Comparison of ENCODE assay signal across 1 cellular context in the genomic region with DNA sequence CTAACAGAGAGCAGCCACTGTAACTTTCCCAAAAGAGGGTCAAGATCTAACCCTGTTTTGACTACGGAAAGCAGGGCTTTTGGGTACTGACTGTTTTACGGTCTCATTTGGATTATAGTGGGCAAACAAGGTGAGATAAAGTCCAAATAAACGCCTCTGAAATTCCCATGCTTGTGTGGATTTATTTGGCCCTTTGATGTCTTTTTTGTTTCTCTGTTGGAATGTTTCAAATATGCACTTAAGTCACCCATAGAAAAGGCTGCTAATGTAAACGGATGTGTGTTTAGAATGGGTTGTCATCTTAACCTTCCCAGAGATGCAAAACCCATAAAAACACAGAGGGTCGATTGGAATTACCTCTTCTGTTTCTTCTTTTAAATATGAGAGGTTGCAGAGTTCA.
TF ChIP-seq lines count a peak whose summit lies in the region.

No MANE protein-coding gene starts in this region.

TF ChIP-seq in HepG2, 621 proteins besides CTCF, POLR2A, EP300 and RAD21 (continued from another document and continues in another):
- TF ChIP-seq, protein P1, sequence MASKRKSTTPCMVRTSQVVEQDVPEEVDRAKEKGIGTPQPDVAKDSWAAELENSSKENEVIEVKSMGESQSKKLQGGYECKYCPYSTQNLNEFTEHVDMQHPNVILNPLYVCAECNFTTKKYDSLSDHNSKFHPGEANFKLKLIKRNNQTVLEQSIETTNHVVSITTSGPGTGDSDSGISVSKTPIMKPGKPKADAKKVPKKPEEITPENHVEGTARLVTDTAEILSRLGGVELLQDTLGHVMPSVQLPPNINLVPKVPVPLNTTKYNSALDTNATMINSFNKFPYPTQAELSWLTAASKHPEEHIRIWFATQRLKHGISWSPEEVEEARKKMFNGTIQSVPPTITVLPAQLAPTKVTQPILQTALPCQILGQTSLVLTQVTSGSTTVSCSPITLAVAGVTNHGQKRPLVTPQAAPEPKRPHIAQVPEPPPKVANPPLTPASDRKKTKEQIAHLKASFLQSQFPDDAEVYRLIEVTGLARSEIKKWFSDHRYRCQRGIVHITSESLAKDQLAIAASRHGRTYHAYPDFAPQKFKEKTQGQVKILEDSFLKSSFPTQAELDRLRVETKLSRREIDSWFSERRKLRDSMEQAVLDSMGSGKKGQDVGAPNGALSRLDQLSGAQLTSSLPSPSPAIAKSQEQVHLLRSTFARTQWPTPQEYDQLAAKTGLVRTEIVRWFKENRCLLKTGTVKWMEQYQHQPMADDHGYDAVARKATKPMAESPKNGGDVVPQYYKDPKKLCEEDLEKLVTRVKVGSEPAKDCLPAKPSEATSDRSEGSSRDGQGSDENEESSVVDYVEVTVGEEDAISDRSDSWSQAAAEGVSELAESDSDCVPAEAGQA (IDR thresholded peaks at IDR 0.05; ENCODE audit: low read depth), result no peak
- TF ChIP-seq, protein P1 (CRISPR knock-in tag; IDR thresholded peaks at IDR 0.05; ENCODE audit: borderline replicate concordance), result no peak
- TF ChIP-seq SYNCRIP (IDR thresholded peaks at IDR 0.05; ENCODE audit: insufficient read depth, low read depth, low read length) (no peak), ZSCAN20 (CRISPR knock-in tag; IDR thresholded peaks at IDR 0.05; ENCODE audit: borderline replicate concordance) (no peak), ZNF570 (CRISPR knock-in tag; IDR thresholded peaks at IDR 0.05; ENCODE audit: borderline replicate concordance) (no peak), BRCA1 (CRISPR knock-in tag; IDR thresholded peaks at IDR 0.05) (no peak), ZNF136 (CRISPR knock-in tag; IDR thresholded peaks at IDR 0.05; ENCODE audit: low read depth) (no peak), MED13 (CRISPR knock-in tag; IDR thresholded peaks at IDR 0.05) (no peak), MXI1 (IDR thresholded peaks at IDR 0.05; ENCODE audit: borderline replicate concordance, low read depth, low read length) (no peak), IKZF4 (CRISPR knock-in tag; IDR thresholded peaks at IDR 0.05; ENCODE audit: borderline replicate concordance, low read depth, not compliant biosample characterization) (no peak), ZNF274 (CRISPR knock-in tag; IDR thresholded peaks at IDR 0.05) (no peak), ZNF616 (CRISPR knock-in tag; IDR thresholded peaks at IDR 0.05; ENCODE audit: low read depth) (no peak), ZNF788 (CRISPR knock-in tag; IDR thresholded peaks at IDR 0.05; ENCODE audit: borderline replicate concordance) (no peak), ZSCAN25 (CRISPR knock-in tag; IDR thresholded peaks at IDR 0.05) (no peak), ZNF225 (CRISPR knock-in tag; IDR thresholded peaks at IDR 0.05) (no peak), HOXD1 (CRISPR knock-in tag; IDR thresholded peaks at IDR 0.05) (no peak), PHF8 (CRISPR knock-in tag; IDR thresholded peaks at IDR 0.05) (no peak), GTF2F1 (IDR thresholded peaks at IDR 0.05; ENCODE audit: low read length) (no peak), ZNF777 (CRISPR knock-in tag; IDR thresholded peaks at IDR 0.05) (no peak), ZNF260 (CRISPR knock-in tag; IDR thresholded peaks at IDR 0.05; ENCODE audit: borderline replicate concordance, low read depth) (no peak), HOXA7 (CRISPR knock-in tag; IDR thresholded peaks at IDR 0.05) (no peak), ZNF644 (CRISPR knock-in tag; IDR thresholded peaks at IDR 0.05; ENCODE audit: low read depth) (no peak), ATRX (CRISPR knock-in tag; IDR thresholded peaks at IDR 0.05; ENCODE audit: borderline replicate concordance) (no peak)
- TF ChIP-seq, protein P2, sequence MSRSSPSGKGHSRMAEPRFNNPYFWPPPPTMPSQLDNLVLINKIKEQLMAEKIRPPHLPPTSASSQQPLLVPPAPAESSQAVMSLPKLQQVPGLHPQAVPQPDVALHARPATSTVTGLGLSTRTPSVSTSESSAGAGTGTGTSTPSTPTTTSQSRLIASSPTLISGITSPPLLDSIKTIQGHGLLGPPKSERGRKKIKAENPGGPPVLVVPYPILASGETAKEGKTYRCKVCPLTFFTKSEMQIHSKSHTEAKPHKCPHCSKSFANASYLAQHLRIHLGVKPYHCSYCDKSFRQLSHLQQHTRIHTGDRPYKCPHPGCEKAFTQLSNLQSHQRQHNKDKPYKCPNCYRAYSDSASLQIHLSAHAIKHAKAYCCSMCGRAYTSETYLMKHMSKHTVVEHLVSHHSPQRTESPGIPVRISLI (CRISPR knock-in tag; IDR thresholded peaks at IDR 0.05; ENCODE audit: borderline replicate concordance), result peak; percentile 50; the same call in 1 of the 2 replicates
- TF ChIP-seq, protein P3, sequence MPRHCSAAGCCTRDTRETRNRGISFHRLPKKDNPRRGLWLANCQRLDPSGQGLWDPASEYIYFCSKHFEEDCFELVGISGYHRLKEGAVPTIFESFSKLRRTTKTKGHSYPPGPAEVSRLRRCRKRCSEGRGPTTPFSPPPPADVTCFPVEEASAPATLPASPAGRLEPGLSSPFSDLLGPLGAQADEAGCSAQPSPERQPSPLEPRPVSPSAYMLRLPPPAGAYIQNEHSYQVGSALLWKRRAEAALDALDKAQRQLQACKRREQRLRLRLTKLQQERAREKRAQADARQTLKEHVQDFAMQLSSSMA (CRISPR knock-in tag; IDR thresholded peaks at IDR 0.05), result no peak
- TF ChIP-seq, protein P4, sequence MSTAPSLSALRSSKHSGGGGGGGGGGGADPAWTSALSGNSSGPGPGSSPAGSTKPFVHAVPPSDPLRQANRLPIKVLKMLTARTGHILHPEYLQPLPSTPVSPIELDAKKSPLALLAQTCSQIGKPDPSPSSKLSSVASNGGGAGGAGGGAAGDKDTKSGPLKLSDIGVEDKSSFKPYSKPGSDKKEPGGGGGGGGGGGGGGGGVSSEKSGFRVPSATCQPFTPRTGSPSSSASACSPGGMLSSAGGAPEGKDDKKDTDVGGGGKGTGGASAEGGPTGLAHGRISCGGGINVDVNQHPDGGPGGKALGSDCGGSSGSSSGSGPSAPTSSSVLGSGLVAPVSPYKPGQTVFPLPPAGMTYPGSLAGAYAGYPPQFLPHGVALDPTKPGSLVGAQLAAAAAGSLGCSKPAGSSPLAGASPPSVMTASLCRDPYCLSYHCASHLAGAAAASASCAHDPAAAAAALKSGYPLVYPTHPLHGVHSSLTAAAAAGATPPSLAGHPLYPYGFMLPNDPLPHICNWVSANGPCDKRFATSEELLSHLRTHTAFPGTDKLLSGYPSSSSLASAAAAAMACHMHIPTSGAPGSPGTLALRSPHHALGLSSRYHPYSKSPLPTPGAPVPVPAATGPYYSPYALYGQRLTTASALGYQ (CRISPR knock-in tag; IDR thresholded peaks at IDR 0.05), result peak; percentile 31; the same call in 1 of the 2 replicates
- TF ChIP-seq, protein P5, sequence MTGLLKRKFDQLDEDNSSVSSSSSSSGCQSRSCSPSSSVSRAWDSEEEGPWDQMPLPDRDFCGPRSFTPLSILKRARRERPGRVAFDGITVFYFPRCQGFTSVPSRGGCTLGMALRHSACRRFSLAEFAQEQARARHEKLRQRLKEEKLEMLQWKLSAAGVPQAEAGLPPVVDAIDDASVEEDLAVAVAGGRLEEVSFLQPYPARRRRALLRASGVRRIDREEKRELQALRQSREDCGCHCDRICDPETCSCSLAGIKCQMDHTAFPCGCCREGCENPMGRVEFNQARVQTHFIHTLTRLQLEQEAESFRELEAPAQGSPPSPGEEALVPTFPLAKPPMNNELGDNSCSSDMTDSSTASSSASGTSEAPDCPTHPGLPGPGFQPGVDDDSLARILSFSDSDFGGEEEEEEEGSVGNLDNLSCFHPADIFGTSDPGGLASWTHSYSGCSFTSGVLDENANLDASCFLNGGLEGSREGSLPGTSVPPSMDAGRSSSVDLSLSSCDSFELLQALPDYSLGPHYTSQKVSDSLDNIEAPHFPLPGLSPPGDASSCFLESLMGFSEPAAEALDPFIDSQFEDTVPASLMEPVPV (CRISPR knock-in tag; IDR thresholded peaks at IDR 0.05), result no peak
- TF ChIP-seq, protein P6, sequence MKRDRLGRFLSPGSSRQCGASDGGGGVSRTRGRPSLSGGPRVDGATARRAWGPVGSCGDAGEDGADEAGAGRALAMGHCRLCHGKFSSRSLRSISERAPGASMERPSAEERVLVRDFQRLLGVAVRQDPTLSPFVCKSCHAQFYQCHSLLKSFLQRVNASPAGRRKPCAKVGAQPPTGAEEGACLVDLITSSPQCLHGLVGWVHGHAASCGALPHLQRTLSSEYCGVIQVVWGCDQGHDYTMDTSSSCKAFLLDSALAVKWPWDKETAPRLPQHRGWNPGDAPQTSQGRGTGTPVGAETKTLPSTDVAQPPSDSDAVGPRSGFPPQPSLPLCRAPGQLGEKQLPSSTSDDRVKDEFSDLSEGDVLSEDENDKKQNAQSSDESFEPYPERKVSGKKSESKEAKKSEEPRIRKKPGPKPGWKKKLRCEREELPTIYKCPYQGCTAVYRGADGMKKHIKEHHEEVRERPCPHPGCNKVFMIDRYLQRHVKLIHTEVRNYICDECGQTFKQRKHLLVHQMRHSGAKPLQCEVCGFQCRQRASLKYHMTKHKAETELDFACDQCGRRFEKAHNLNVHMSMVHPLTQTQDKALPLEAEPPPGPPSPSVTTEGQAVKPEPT (CRISPR knock-in tag; IDR thresholded peaks at IDR 0.05; ENCODE audit: low read depth), result no peak
- TF ChIP-seq, protein P7, sequence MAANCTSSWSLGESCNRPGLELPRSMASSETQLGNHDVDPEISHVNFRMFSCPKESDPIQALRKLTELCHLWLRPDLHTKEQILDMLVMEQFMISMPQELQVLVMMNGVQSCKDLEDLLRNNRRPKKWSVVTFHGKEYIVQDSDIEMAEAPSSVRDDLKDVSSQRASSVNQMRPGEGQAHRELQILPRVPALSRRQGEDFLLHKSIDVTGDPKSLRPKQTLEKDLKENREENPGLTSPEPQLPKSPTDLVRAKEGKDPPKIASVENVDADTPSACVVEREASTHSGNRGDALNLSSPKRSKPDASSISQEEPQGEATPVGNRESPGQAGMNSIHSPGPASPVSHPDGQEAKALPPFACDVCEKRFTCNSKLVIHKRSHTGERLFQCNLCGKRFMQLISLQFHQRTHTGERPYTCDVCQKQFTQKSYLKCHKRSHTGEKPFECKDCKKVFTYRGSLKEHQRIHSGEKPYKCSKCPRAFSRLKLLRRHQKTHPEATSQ (CRISPR knock-in tag; IDR thresholded peaks at IDR 0.05; ENCODE audit: borderline replicate concordance), result no peak
- TF ChIP-seq, protein P8, sequence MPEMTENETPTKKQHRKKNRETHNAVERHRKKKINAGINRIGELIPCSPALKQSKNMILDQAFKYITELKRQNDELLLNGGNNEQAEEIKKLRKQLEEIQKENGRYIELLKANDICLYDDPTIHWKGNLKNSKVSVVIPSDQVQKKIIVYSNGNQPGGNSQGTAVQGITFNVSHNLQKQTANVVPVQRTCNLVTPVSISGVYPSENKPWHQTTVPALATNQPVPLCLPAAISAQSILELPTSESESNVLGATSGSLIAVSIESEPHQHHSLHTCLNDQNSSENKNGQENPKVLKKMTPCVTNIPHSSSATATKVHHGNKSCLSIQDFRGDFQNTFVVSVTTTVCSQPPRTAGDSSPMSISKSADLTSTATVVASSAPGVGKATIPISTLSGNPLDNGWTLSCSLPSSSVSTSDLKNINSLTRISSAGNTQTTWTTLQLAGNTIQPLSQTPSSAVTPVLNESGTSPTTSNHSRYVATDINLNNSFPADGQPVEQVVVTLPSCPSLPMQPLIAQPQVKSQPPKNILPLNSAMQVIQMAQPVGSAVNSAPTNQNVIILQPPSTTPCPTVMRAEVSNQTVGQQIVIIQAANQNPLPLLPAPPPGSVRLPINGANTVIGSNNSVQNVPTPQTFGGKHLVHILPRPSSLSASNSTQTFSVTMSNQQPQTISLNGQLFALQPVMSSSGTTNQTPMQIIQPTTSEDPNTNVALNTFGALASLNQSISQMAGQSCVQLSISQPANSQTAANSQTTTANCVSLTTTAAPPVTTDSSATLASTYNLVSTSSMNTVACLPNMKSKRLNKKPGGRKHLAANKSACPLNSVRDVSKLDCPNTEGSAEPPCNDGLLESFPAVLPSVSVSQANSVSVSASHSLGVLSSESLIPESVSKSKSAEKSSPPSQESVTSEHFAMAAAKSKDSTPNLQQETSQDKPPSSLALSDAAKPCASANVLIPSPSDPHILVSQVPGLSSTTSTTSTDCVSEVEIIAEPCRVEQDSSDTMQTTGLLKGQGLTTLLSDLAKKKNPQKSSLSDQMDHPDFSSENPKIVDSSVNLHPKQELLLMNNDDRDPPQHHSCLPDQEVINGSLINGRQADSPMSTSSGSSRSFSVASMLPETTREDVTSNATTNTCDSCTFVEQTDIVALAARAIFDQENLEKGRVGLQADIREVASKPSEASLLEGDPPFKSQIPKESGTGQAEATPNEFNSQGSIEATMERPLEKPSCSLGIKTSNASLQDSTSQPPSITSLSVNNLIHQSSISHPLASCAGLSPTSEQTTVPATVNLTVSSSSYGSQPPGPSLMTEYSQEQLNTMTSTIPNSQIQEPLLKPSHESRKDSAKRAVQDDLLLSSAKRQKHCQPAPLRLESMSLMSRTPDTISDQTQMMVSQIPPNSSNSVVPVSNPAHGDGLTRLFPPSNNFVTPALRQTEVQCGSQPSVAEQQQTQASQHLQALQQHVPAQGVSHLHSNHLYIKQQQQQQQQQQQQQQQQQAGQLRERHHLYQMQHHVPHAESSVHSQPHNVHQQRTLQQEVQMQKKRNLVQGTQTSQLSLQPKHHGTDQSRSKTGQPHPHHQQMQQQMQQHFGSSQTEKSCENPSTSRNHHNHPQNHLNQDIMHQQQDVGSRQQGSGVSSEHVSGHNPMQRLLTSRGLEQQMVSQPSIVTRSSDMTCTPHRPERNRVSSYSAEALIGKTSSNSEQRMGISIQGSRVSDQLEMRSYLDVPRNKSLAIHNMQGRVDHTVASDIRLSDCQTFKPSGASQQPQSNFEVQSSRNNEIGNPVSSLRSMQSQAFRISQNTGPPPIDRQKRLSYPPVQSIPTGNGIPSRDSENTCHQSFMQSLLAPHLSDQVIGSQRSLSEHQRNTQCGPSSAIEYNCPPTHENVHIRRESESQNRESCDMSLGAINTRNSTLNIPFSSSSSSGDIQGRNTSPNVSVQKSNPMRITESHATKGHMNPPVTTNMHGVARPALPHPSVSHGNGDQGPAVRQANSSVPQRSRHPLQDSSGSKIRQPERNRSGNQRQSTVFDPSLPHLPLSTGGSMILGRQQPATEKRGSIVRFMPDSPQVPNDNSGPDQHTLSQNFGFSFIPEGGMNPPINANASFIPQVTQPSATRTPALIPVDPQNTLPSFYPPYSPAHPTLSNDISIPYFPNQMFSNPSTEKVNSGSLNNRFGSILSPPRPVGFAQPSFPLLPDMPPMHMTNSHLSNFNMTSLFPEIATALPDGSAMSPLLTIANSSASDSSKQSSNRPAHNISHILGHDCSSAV (CRISPR knock-in tag; IDR thresholded peaks at IDR 0.05; ENCODE audit: borderline replicate concordance), result no peak
